In the genomic region with DNA sequence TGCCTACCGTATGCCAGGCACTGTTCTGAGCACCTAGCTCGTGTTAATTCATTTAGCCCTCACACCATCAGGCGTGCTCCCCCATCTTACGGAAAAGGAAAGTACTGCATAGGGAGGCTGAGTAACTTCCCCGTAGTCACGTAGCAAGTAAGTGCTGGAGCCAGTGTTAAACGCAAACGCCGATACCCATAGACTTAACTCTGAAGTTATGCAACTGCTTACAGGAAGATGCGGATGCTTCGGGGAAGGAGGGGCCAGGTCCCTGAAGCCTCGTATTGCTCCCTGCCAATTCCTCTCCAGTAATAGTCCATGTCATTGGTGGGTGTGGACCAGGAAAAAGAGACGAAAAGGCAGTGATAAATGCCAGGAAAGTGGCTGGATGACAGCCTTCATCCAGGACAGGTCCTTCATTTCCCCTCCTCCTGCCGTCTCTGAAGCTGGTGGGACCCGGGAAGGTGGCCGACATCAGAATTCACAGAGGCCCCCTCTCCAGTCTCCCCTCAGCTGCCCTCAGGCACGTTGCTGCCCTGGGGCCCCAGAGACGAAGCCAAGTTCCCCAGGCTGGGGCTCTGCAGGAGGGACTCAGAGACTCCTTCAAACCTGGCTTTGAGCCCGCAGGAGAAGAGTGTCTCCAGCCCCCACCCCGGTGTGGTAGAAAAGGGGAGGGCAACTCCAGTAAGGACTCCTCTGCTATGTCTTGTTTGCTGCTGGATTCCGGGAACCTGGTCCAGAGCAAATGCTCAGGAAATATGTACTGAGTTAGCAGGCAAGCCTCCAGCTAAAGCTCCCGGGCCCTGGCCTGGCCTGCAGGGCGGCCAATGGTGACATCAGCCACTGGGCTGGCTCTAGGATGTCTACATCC, we compare ENCODE assay signal across 8 cellular contexts. TPM values are rescaled to one million over a fixed set of nuclear protein-coding genes. Genes with fewer than 3 reads are reported as not detected.
DNase-seq lines count a peak whose midpoint lies in the region; ATAC-seq and TF ChIP-seq lines count a peak whose summit lies in the region.

No MANE protein-coding gene starts in this region.

- no peak for TF ChIP-seq CTCF in activated CD8-positive, alpha-beta T cell treated with anti-CD3 and anti-CD28 coated beads for 36 hours (IDR thresholded peaks at IDR 0.05)

- ATAC-seq in activated CD8-positive, alpha-beta T cell treated with anti-CD3 and anti-CD28 coated beads for 36 hours = peak; percentile 94
- no peak for ATAC-seq in GM19395 (IDR thresholded peaks at IDR 0.05; ENCODE audit: unreplicated experiment)

- peak; percentile 54 for DNase-seq in stimulated activated CD4-positive, alpha-beta T cell treated with anti-CD3 and anti-CD28 coated beads, Interleukin-1b, Interleukin-23, amount 100 ng/mL, for 48 hours
- DNase-seq in stimulated activated CD4-positive, alpha-beta T cell treated with anti-CD3 and anti-CD28 coated beads, Interleukin-2, amount 100 ng/mL, for 48 hours = no peak
- peak; percentile 63 for DNase-seq in activated CD8-positive, alpha-beta T cell treated with anti-CD3 and anti-CD28 coated beads for 36 hours
- peak in 24 of 42 donors; percentile 11 to 79 (median 52) for DNase-seq in head of caudate nucleus
- DNase-seq in renal cortical epithelial cell (ENCODE audit: low read depth) = peak; percentile 74
- DNase-seq in NCI-H1105 (lab: John Stamatoyannopoulos, UW) = no peak
- no peak for DNase-seq in ACHN

- intact Hi-C loops in activated CD8-positive, alpha-beta T cell treated with anti-CD3 and anti-CD28 coated beads for 36 hours (cut with micrococcal nuclease) = no loop called here
- intact Hi-C loops in head of caudate nucleus (cut with DNase I) = no loop called here

- H3K4me3 Mint-ChIP-seq in activated CD8-positive, alpha-beta T cell treated with anti-CD3 and anti-CD28 coated beads for 36 hours = peak overlapping the region; percentile 55

- no peaks in the 10 kb centered on the region for H3K36me3 Mint-ChIP-seq in activated CD8-positive, alpha-beta T cell treated with anti-CD3 and anti-CD28 coated beads for 36 hours (ENCODE audit: low read depth)

- no peaks in the 10 kb centered on the region for H3K9me3 Mint-ChIP-seq in activated CD8-positive, alpha-beta T cell treated with anti-CD3 and anti-CD28 coated beads for 36 hours

- POLR2A ChIA-PET in activated CD8-positive, alpha-beta T cell treated with anti-CD3 and anti-CD28 coated beads for 36 hours (lab: Charles Lee) = interaction anchor here (0.6 kb wide), 1 partner anchor 83 kb away, joined by 3 read pairs; no protein-coding TSS in a partner anchor

- H3K4me1 Mint-ChIP-seq in activated CD8-positive, alpha-beta T cell treated with anti-CD3 and anti-CD28 coated beads for 36 hours (ENCODE audit: low read depth) = peaks cover 11% of the 10 kb centered on the region

- peaks cover 3% of the 10 kb centered on the region for H3K27me3 Mint-ChIP-seq in activated CD8-positive, alpha-beta T cell treated with anti-CD3 and anti-CD28 coated beads for 36 hours

- CTCF ChIA-PET in activated CD8-positive, alpha-beta T cell treated with anti-CD3 and anti-CD28 coated beads for 36 hours (lab: Charles Lee) = interaction anchor here (0.7 to 2.1 kb wide), 10 partner anchors 12 to 120 kb away, joined by 3 to 10 read pairs (median 4); no protein-coding TSS in a partner anchor

- in situ Hi-C loops in ACHN (cut with HindIII; ENCODE audit: low pct_ligation_motif_present, low pct_unique_long_range_greater_than_20kb, low sequenced_read_pairs) = no loop called here

- peak overlapping the region; percentile 84 for H3K27ac Mint-ChIP-seq in activated CD8-positive, alpha-beta T cell treated with anti-CD3 and anti-CD28 coated beads for 36 hours

RNA-seq across cellular contexts. Expression of a gene that starts 37.7 kb away (rescaled TPM):
- under 1 TPM in 1 of 2 experiments, not detected in 1; 0.07 TPM for total RNA-seq in activated CD8-positive, alpha-beta T cell treated with anti-CD3 and anti-CD28 coated beads for 36 hours
- total RNA-seq in renal cortical epithelial cell = not detected in 2 replicates

RNA-seq across cellular contexts. Expression of a gene that starts 56.8 kb away (rescaled TPM):
- 10 to 100 TPM; 42.3 to 47.4 TPM for total RNA-seq in activated CD8-positive, alpha-beta T cell treated with anti-CD3 and anti-CD28 coated beads for 36 hours
- total RNA-seq in renal cortical epithelial cell = 343 and 516 TPM in 2 replicates

Comparison
In these comparisons a context has a peak if more than half of its experiments do, and no peak if none do; other contexts are left out.
1. DNase-seq: peak in stimulated activated CD4-positive, alpha-beta T cell treated with anti-CD3 and anti-CD28 coated beads, Interleukin-1b, Interleukin-23, amount 100 ng/mL, for 48 hours (single experiment), activated CD8-positive, alpha-beta T cell treated with anti-CD3 and anti-CD28 coated beads for 36 hours (single experiment), head of caudate nucleus (24 of 42) and renal cortical epithelial cell (single experiment); none in stimulated activated CD4-positive, alpha-beta T cell treated with anti-CD3 and anti-CD28 coated beads, Interleukin-2, amount 100 ng/mL, for 48 hours (0 of 2), NCI-H1105 (single experiment) and ACHN (single experiment).